Comparison of ENCODE assay signal across 17 cellular contexts in the genomic region with DNA sequence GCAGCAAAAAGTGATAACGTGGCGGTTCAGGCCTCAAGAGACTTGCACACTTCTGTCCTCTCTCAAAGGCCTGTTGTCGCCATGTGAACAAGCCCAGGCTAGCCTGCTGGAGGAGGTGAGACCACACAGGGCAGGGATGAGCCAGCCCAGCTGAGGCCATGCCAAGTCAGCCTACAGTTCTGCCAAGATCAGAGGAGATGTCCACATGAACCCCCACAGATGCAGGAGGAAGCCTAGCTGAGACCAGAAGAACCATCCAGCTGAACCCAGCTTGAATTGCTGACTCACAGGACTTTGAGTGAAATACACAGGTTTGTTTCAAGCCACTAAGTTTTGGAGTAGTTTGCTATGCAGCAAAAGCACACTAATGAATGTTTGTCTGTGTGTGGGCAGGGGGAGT. TPM values are rescaled to one million over a fixed set of nuclear protein-coding genes. Genes with fewer than 3 reads are reported as not detected.
DNase-seq lines count a peak whose midpoint lies in the region; ATAC-seq and TF ChIP-seq lines count a peak whose summit lies in the region.
"Had no signal": no experiment of that assay in that cellular context is flagged by ENCODE, and none has a peak within 500 bp of the region (broad histone marks: within the 10 kb centered on the region; RNA-seq: fewer than 3 reads in every experiment).

No MANE protein-coding gene starts in this region.

- no peaks in the 10 kb centered on the region for H3K27me3 ChIP-seq in BLaER1
- no peaks in the 10 kb centered on the region for H3K27me3 ChIP-seq in MG63
- H3K27me3 ChIP-seq in transverse colon: no peaks in the 10 kb centered on the region
- H3K27me3 ChIP-seq: brain microvascular endothelial cell, testis had no signal

- H3K36me3 ChIP-seq in BLaER1: peaks cover 26% of the 10 kb centered on the region
- no peaks in the 10 kb centered on the region for H3K36me3 ChIP-seq in MG63
- H3K36me3 ChIP-seq in transverse colon: no peaks in the 10 kb centered on the region
- H3K36me3 ChIP-seq: brain microvascular endothelial cell, left ventricle myocardium inferior had no signal

- intact Hi-C loops in transverse colon (cut with DNase I; ENCODE audit: low total_unique reads): no loop called here

- H3K4me1 ChIP-seq in BLaER1 (peaks cover 99% of the 10 kb centered on the region), transverse colon (no peaks in the 10 kb centered on the region)
- H3K4me1 ChIP-seq: testis had no signal

- no peaks in the 10 kb centered on the region for H4K20me1 ChIP-seq in BLaER1

- peak; percentile 39 for ATAC-seq in left lobe of liver
- ATAC-seq in HG02610 (IDR thresholded peaks at IDR 0.05; ENCODE audit: unreplicated experiment): no peak

- H3K4me3 ChIP-seq in BLaER1 (peak overlapping the region; percentile 13), MG63 (no peak overlapping the region), cardiac fibroblast (replicated peaks in 1 of 2; ENCODE audit: low read depth in 2 of 2, low read length in 2 of 2) (no peak overlapping the region), transverse colon (no peak overlapping the region)
- H3K4me3 ChIP-seq: left ventricle myocardium inferior, testis had no signal

- TF ChIP-seq POLR2A in transverse colon (IDR thresholded peaks at IDR 0.05): no peak

- H3K9ac ChIP-seq in BLaER1: peak overlapping the region; percentile 44; the same call in 1 of the 2 replicates

- H3K4me2 ChIP-seq in BLaER1: peak overlapping the region; percentile 77

- TF ChIP-seq EP300 in transverse colon (IDR thresholded peaks at IDR 0.05; ENCODE audit: low read depth): no peak

- H3K9me3 ChIP-seq in BLaER1 (no peaks in the 10 kb centered on the region), MG63 (peaks cover 4% of the 10 kb centered on the region; the same call in 1 of the 2 replicates), transverse colon (no peaks in the 10 kb centered on the region)
- H3K9me3 ChIP-seq: testis had no signal

- peak overlapping the region; percentile 81 for H3K27ac ChIP-seq in BLaER1
- no peak overlapping the region for H3K27ac ChIP-seq in transverse colon
- H3K27ac ChIP-seq: epithelial cell of prostate, left ventricle myocardium inferior, testis had no signal

- in situ Hi-C loops in transverse colon (cut with MboI; ENCODE audit: low pct_ligation_motif_present in 1 of 4, low pct_unique_long_range_greater_than_20kb in 1 of 4, low sequenced_read_pairs in 3 of 4): no loop called here

- TF ChIP-seq CTCF in cardiac fibroblast (IDR thresholded peaks at IDR 0.05; ENCODE audit: low read depth, low read length) (no peak), transverse colon (IDR thresholded peaks at IDR 0.05) (no peak)

- 87% methylated on average over 3 of the region's 3 CpGs; no CpG with 5 or more reads in 1 of the 2 donors for WGBS in transverse colon (ENCODE audit: low coverage in 1 of 2), 2 donors

- DNase-seq in MG63: peak; percentile 71
- DNase-seq in cardiac fibroblast (ENCODE audit: low read depth in 2 of 2): peak; percentile 11 to 25
- no peak for DNase-seq in left lobe of liver (ENCODE audit: low spot score)
- DNase-seq in NCI-H748 treated with DMSO at 0.1 percent for 48 hours (lab: John Stamatoyannopoulos, UW): no peak
- DNase-seq in transverse colon: no peak
- no peak for DNase-seq in NCI-H2196 treated with DMSO at 0.1 percent for 48 hours (lab: John Stamatoyannopoulos, UW; ENCODE audit: unreplicated experiment)
- DNase-seq: activated CD4-positive, CD25-positive, alpha-beta regulatory T cell treated with anti-CD3 and anti-CD28 coated beads, Interleukin-2, amount 50 U/mL, for 72 hours; activated naive CD8-positive, alpha-beta T cell treated with anti-CD3 and anti-CD28 coated beads, Interleukin-2, amount 10 ng/mL, durations not matched to agents 7 days and 5 days; DMS79 treated with DMSO at 0.1 percent for 48 hours; left ventricle myocardium inferior; NCI-H2171; T-helper 9 cell; testis had no signal

RNA-seq across cellular contexts. Expression of gene SEC13, which starts 50.3 kb away (rescaled TPM):
- 97.2 and 147 TPM in 2 replicates for total RNA-seq in MG63 (2014; rRNA removed; shearing (Covaris generic); ENCODE audit: low replicate concordance)
- total RNA-seq in left lobe of liver (67.9 TPM), transverse colon (100 to 1,000 TPM; 106 to 181 (median 164) TPM)

Comparison
In these comparisons a context has a peak if more than half of its experiments do, and no peak if none do; other contexts are left out.
1. DNase-seq: peak in MG63 (single experiment) and cardiac fibroblast (2 of 2); none in left lobe of liver (single experiment), NCI-H748 treated with DMSO at 0.1 percent for 48 hours (single experiment), transverse colon (single experiment) and NCI-H2196 treated with DMSO at 0.1 percent for 48 hours (single experiment).